ENCODE assay signal across 24 cellular contexts in genomic region chr14:49900973-49901372, GRCh38.
"Had no signal": no experiment of that assay in that cellular context is flagged by ENCODE, and none has a peak within 500 bp of the region (broad histone marks: within the 10 kb centered on the region; RNA-seq: fewer than 3 reads in every experiment).

No MANE protein-coding gene starts in this region.

- H3K27ac Mint-ChIP-seq: stimulated activated naive B cell treated with anti-CD40 and anti-IgM and Interleukin-4, amounts not matched to agents 10 μg/mL and 1 μg/mL and 100 μg/mL, for 72 hours had no signal

- DNase-seq: cortex of kidney; dorsolateral prefrontal cortex; effector CD8-positive, alpha-beta T cell; foreskin fibroblast; head of caudate nucleus; kidney glomerular epithelial cell; mammary epithelial cell; naive thymus-derived CD4-positive, alpha-beta T cell; psoas muscle; retina; right lobe of liver; spleen; stimulated activated CD4-positive, alpha-beta T cell treated with anti-CD3 and anti-CD28 coated beads, Interleukin-15, amount 100 ng/mL, for 24 hours; stimulated activated CD4-positive, alpha-beta T cell treated with anti-CD3 and anti-CD28 coated beads, Interleukin-1b, Interleukin-23, amount 100 ng/mL, for 48 hours; stimulated activated CD4-positive, alpha-beta T cell treated with anti-CD3 and anti-CD28 coated beads, Interleukin-4, amount 100 ng/mL, for 24 hours; stimulated activated naive B cell treated with anti-CD40 and anti-IgM and Interleukin-4, amounts not matched to agents 10 μg/mL and 1 μg/mL and 100 μg/mL, for 72 hours; stomach; substantia nigra; transverse colon had no signal

- H3K4me3 ChIP-seq: dorsolateral prefrontal cortex, esophagus muscularis mucosa, hepatocyte, psoas muscle, right lobe of liver, spleen, stomach, thoracic aorta, transverse colon had no signal

- H3K4me3 Mint-ChIP-seq: stimulated activated naive B cell treated with anti-CD40 and anti-IgM and Interleukin-4, amounts not matched to agents 10 μg/mL and 1 μg/mL and 100 μg/mL, for 72 hours had no signal

- H3K27me3 Mint-ChIP-seq: naive thymus-derived CD4-positive, alpha-beta T cell; stimulated activated naive B cell treated with anti-CD40 and anti-IgM and Interleukin-4, amounts not matched to agents 10 μg/mL and 1 μg/mL and 100 μg/mL, for 72 hours had no signal

- H3K36me3 ChIP-seq: esophagus muscularis mucosa, neutrophil, right lobe of liver, stomach, thoracic aorta, transverse colon had no signal

- ATAC-seq: left lobe of liver; naive thymus-derived CD4-positive, alpha-beta T cell; psoas muscle; right lobe of liver; stimulated activated naive B cell treated with anti-CD40 and anti-IgM and Interleukin-4, amounts not matched to agents 10 μg/mL and 1 μg/mL and 100 μg/mL, for 72 hours had no signal

- H3K27me3 ChIP-seq: dorsolateral prefrontal cortex, esophagus muscularis mucosa, hepatocyte, neutrophil, right lobe of liver, spleen, stomach, transverse colon had no signal

- H3K9me3 ChIP-seq: esophagus muscularis mucosa, neutrophil, psoas muscle, right lobe of liver, spleen, stomach, thoracic aorta, transverse colon had no signal

- H3K27ac ChIP-seq: dorsolateral prefrontal cortex, esophagus muscularis mucosa, hepatocyte, neutrophil, psoas muscle, right lobe of liver, stomach, thoracic aorta had no signal
